ENCODE assay signal across 23 cellular contexts in the genomic region with DNA sequence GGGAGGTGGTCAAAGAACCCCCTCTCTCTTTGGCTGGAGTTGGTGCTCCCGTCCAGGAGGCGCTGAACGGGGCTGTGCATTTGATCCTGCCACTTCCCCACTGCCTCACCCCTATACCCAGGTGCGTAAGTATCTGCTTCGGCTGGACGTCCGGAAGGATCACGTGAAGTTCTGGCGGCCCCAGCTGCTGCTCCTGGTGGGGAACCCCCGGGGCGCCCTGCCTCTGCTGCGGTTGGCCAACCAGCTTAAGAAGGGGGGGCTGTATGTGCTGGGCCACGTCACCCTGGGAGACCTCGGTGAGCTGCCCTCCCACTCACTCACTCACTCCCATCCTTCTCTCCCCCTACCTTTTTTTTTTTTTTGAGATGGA. TPM values are rescaled to one million over a fixed set of nuclear protein-coding genes. Genes with fewer than 3 reads are reported as not detected.
"Had no signal": no experiment of that assay in that cellular context is flagged by ENCODE, and none has a peak within 500 bp of the region (broad histone marks: within the 10 kb centered on the region; RNA-seq: fewer than 3 reads in every experiment).

No MANE protein-coding gene starts in this region.

- ATAC-seq: left colon; left lung; lower lobe of right lung; naive thymus-derived CD8-positive, alpha-beta T cell; right lobe of liver; stimulated activated naive B cell treated with anti-CD40 and anti-IgM and Interleukin-4, amounts not matched to agents 10 μg/mL and 1 μg/mL and 100 μg/mL, for 72 hours; stimulated activated naive CD8-positive, alpha-beta T cell treated with anti-CD3 and anti-CD28 coated beads, Interleukin-15, Interleukin-2, amounts not matched to agents 100 U/mL and 50 U/mL, for 24 hours had no signal

- H3K4me3 ChIP-seq: left lung, lower lobe of right lung, ovary, right atrium auricular region, right lobe of liver, smooth muscle cell, stomach, testis, thyroid gland, transverse colon, upper lobe of left lung, vagina had no signal

- DNase-seq: hippocampal formation; left colon; left lung; lower lobe of right lung; mammary epithelial cell; mesenchymal stem cell; occipital lobe; ovary; right lobe of liver; stimulated activated CD4-positive, alpha-beta T cell treated with anti-CD3 and anti-CD28 coated beads, Interleukin-1b, Interleukin-23, amount 100 ng/mL, for 48 hours; stimulated activated CD4-positive, alpha-beta T cell treated with anti-CD3 and anti-CD28 coated beads, Interleukin-4, amount 100 ng/mL, for 1 hour; stimulated activated naive B cell treated with anti-CD40 and anti-IgM and Interleukin-4, amounts not matched to agents 10 μg/mL and 1 μg/mL and 100 μg/mL, for 72 hours; stimulated activated naive CD8-positive, alpha-beta T cell treated with anti-CD3 and anti-CD28 coated beads, Interleukin-15, Interleukin-2, amounts not matched to agents 100 U/mL and 50 U/mL, for 24 hours; stomach; testis; thyroid gland; transverse colon; upper lobe of left lung had no signal

- H3K36me3 ChIP-seq: ovary, right atrium auricular region, transverse colon had no signal

- H3K27me3 ChIP-seq: left lung, neutrophil, ovary, right atrium auricular region, right lobe of liver, stomach, testis, thyroid gland, transverse colon, upper lobe of left lung, vagina had no signal

- H3K27ac ChIP-seq: left lung, lower lobe of right lung, neutrophil, ovary, right atrium auricular region, right lobe of liver, stomach, testis, thyroid gland, transverse colon, upper lobe of left lung, vagina had no signal

- H3K4me2 ChIP-seq: smooth muscle cell had no signal

- H3K9me3 ChIP-seq: left lung, lower lobe of right lung, neutrophil, ovary, right atrium auricular region, right lobe of liver, stomach, testis, thyroid gland, transverse colon, upper lobe of left lung, vagina had no signal

RNA-seq across cellular contexts. Expression of a gene that starts 34.1 kb away (rescaled TPM):
- polyA plus RNA-seq: naive thymus-derived CD8-positive, alpha-beta T cell had no signal
